In the genomic region with DNA sequence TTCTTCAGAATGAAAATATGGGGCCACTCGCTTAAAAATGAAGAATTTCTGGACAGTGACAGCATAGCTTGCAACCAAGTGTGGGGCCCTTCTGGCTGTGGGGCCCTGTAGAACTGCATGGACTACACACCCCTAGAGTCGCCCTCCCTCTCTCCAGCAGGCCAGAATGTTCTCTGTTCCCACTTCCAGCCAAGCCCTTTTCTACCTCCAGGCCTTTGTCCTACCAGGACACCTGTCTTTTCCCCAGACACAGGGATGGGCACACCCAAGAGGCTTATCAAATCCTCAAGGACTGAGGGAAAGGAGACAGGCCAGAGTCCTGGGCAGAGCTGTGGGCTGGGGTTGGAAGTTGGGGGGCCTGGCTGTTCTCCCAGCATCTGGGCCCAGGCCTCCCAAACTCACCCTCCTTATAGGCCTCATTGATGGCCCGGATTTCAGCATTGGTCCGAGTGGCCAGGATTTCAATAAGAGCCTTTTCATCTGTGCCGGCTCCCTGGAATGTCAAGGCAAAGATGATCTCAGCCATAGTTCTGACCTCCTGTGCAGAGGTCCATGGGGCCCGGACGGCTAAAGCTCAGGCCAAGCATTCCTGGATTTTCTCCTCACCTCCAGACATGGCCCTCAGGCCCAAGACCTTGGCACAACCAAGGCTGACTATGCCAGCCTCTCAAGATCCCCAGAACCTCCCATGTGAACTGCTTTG, we compare ENCODE assay signal across 22 cellular contexts. TPM values are rescaled to one million over a fixed set of nuclear protein-coding genes. Genes with fewer than 3 reads are reported as not detected.
DNase-seq lines count a peak whose midpoint lies in the region; ATAC-seq and TF ChIP-seq lines count a peak whose summit lies in the region.
"Had no signal": no experiment of that assay in that cellular context is flagged by ENCODE, and none has a peak within 500 bp of the region (broad histone marks: within the 10 kb centered on the region; RNA-seq: fewer than 3 reads in every experiment).

No MANE protein-coding gene starts in this region.

- H3K36me3 Mint-ChIP-seq in activated T-helper 2 cell treated with anti-CD3 and anti-CD28 coated beads, Interferon-gamma antibody, Interleukin-2, Interleukin-4, amounts not matched to agents 10 μg/mL and 5 μg/mL and 100 μg/mL, durations not matched to agents 14 hours and 24 hours and 36 hours (ENCODE audit: low read depth), result peaks cover 79% of the 10 kb centered on the region

- H3K4me3 Mint-ChIP-seq in activated T-helper 2 cell treated with anti-CD3 and anti-CD28 coated beads, Interferon-gamma antibody, Interleukin-2, Interleukin-4, amounts not matched to agents 10 μg/mL and 5 μg/mL and 100 μg/mL, durations not matched to agents 14 hours and 24 hours and 36 hours (ENCODE audit: low read depth), result no peak overlapping the region
- H3K4me3 Mint-ChIP-seq: WTC11 had no signal

- no peaks in the 10 kb centered on the region for H3K9me3 ChIP-seq in lower lobe of right lung
- no peaks in the 10 kb centered on the region for H3K9me3 ChIP-seq in upper lobe of right lung
- H3K9me3 ChIP-seq: heart right ventricle, thoracic aorta had no signal

- TF ChIP-seq CTCF in lower lobe of right lung (IDR thresholded peaks at IDR 0.05) (no peak), upper lobe of right lung (IDR thresholded peaks at IDR 0.05) (no peak)

- ATAC-seq in left cardiac atrium (no peak), left ventricle myocardium superior (no peak), lower lobe of right lung (no peak), upper lobe of right lung (no peak), GM18907 (IDR thresholded peaks at IDR 0.05; ENCODE audit: unreplicated experiment) (no peak), GM19324 (IDR thresholded peaks at IDR 0.05; ENCODE audit: low FRiP score, unreplicated experiment) (no peak)
- ATAC-seq: heart right ventricle, sciatic nerve, SK-N-SH treated with all-trans-retinoic acid at 6 μM for 48 hours, WTC11 had no signal

- intact Hi-C loops in left cardiac atrium (cut with DNase I) (no loop called here), left ventricle myocardium superior (cut with micrococcal nuclease) (loop anchor here (5.0 kb wide), 1 partner anchor 117 kb away; no protein-coding TSS in a partner anchor), lower lobe of right lung (cut with DNase I) (loop anchor here (5.0 kb wide), 1 partner anchor 67 kb away; no protein-coding TSS in a partner anchor), upper lobe of right lung (cut with DNase I) (loop anchor here (5.0 kb wide), 2 partner anchors 67 to 117 kb away; no protein-coding TSS in a partner anchor)
- intact Hi-C loops in activated T-helper 2 cell treated with anti-CD3 and anti-CD28 coated beads, Interferon-gamma antibody, Interleukin-2, Interleukin-4, amounts not matched to agents 10 μg/mL and 5 μg/mL and 100 μg/mL, durations not matched to agents 14 hours and 24 hours and 36 hours (cut with micrococcal nuclease), result no loop called here

- no peaks in the 10 kb centered on the region for H3K27me3 Mint-ChIP-seq in activated T-helper 2 cell treated with anti-CD3 and anti-CD28 coated beads, Interferon-gamma antibody, Interleukin-2, Interleukin-4, amounts not matched to agents 10 μg/mL and 5 μg/mL and 100 μg/mL, durations not matched to agents 14 hours and 24 hours and 36 hours (ENCODE audit: low read depth)

- H3K36me3 ChIP-seq in lower lobe of right lung, result peaks cover 77% of the 10 kb centered on the region
- H3K36me3 ChIP-seq in upper lobe of right lung, result peaks cover 77% of the 10 kb centered on the region

- peak overlapping the region; percentile 21 for H3K27ac Mint-ChIP-seq in activated T-helper 2 cell treated with anti-CD3 and anti-CD28 coated beads, Interferon-gamma antibody, Interleukin-2, Interleukin-4, amounts not matched to agents 10 μg/mL and 5 μg/mL and 100 μg/mL, durations not matched to agents 14 hours and 24 hours and 36 hours
- H3K27ac Mint-ChIP-seq: WTC11 had no signal

- H3K4me1 Mint-ChIP-seq in activated T-helper 2 cell treated with anti-CD3 and anti-CD28 coated beads, Interferon-gamma antibody, Interleukin-2, Interleukin-4, amounts not matched to agents 10 μg/mL and 5 μg/mL and 100 μg/mL, durations not matched to agents 14 hours and 24 hours and 36 hours (ENCODE audit: low read depth), result peaks cover 3% of the 10 kb centered on the region
- H3K4me1 Mint-ChIP-seq: WTC11 had no signal

- H3K4me3 ChIP-seq in lower lobe of right lung (no peak overlapping the region), upper lobe of right lung (no peak overlapping the region)
- H3K4me3 ChIP-seq: heart right ventricle, thoracic aorta had no signal

- H3K27me3 ChIP-seq in lower lobe of right lung (ENCODE audit: low read depth), result no peaks in the 10 kb centered on the region
- no peaks in the 10 kb centered on the region for H3K27me3 ChIP-seq in upper lobe of right lung
- H3K27me3 ChIP-seq: heart right ventricle had no signal

- DNase-seq in left cardiac atrium (peak; percentile 5), left ventricle myocardium superior (no peak), lower lobe of right lung (no peak), upper lobe of right lung (no peak), RKO (ENCODE audit: low spot score) (no peak)
- DNase-seq in activated T-helper 2 cell treated with anti-CD3 and anti-CD28 coated beads, Interferon-gamma antibody, Interleukin-2, Interleukin-4, amounts not matched to agents 10 μg/mL and 5 μg/mL and 100 μg/mL, durations not matched to agents 14 hours and 24 hours and 36 hours (ENCODE audit: low spot score), result no peak
- DNase-seq: activated CD8-positive, alpha-beta memory T cell treated with anti-CD3 and anti-CD28 coated beads for 24 hours; aorta; DMS79; heart right ventricle; NCI-H1092 treated with DMSO at 0.1 percent for 48 hours; NCI-H2029 treated with DMSO at 0.1 percent for 48 hours; NCI-H226; NCI-H774; stimulated activated CD4-positive, alpha-beta T cell treated with anti-CD3 and anti-CD28 coated beads, Interleukin-15, amount 100 ng/mL, for 24 hours; stimulated activated CD8-positive, alpha-beta memory T cell treated with anti-CD3 and anti-CD28 coated beads, Interleukin-4, amount 100 ng/mL, for 48 hours had no signal

- H3K9me3 Mint-ChIP-seq in activated T-helper 2 cell treated with anti-CD3 and anti-CD28 coated beads, Interferon-gamma antibody, Interleukin-2, Interleukin-4, amounts not matched to agents 10 μg/mL and 5 μg/mL and 100 μg/mL, durations not matched to agents 14 hours and 24 hours and 36 hours, result no peaks in the 10 kb centered on the region
- H3K9me3 Mint-ChIP-seq: WTC11 had no signal

- H3K4me1 ChIP-seq in lower lobe of right lung, result peaks cover 23% of the 10 kb centered on the region
- H3K4me1 ChIP-seq in upper lobe of right lung, result no peaks in the 10 kb centered on the region

- peak overlapping the region; percentile 41 for H3K27ac ChIP-seq in lower lobe of right lung
- peak overlapping the region; percentile 47 for H3K27ac ChIP-seq in upper lobe of right lung
- H3K27ac ChIP-seq: heart right ventricle had no signal

RNA-seq across cellular contexts. Expression of gene TNIP1, which starts 38.2 kb away (rescaled TPM):
- total RNA-seq in left cardiac atrium, result 100 to 1,000 TPM in 1 of 2 donors, 10 to 100 TPM in 1; 80.4 to 101 TPM
- 137 TPM for total RNA-seq in left ventricle myocardium superior
- 473 and 477 TPM in 2 replicates for total RNA-seq in activated T-helper 2 cell treated with anti-CD3 and anti-CD28 coated beads, Interferon-gamma antibody, Interleukin-2, Interleukin-4, amounts not matched to agents 10 μg/mL and 5 μg/mL and 100 μg/mL, durations not matched to agents 14 hours and 24 hours and 36 hours
- total RNA-seq in lower lobe of right lung, result 99.6 TPM
- 120 TPM for total RNA-seq in upper lobe of right lung

RNA-seq across cellular contexts. Expression of gene ANXA6, which starts 38.5 kb away (rescaled TPM):
- 100 to 1,000 TPM; 218 to 220 TPM for total RNA-seq in left cardiac atrium
- 214 TPM for total RNA-seq in left ventricle myocardium superior
- 560 and 569 TPM in 2 replicates for total RNA-seq in activated T-helper 2 cell treated with anti-CD3 and anti-CD28 coated beads, Interferon-gamma antibody, Interleukin-2, Interleukin-4, amounts not matched to agents 10 μg/mL and 5 μg/mL and 100 μg/mL, durations not matched to agents 14 hours and 24 hours and 36 hours
- total RNA-seq in lower lobe of right lung, result 120 TPM
- 143 TPM for total RNA-seq in upper lobe of right lung

Comparison
In these comparisons a context has a peak if more than half of its experiments do, and no peak if none do; other contexts are left out.
1. intact Hi-C loops: an anchor here in left ventricle myocardium superior (5.0 kb wide), lower lobe of right lung (5.0 kb wide) and upper lobe of right lung (5.0 kb wide); none called in left cardiac atrium and activated T-helper 2 cell treated with anti-CD3 and anti-CD28 coated beads, Interferon-gamma antibody, Interleukin-2, Interleukin-4, amounts not matched to agents 10 μg/mL and 5 μg/mL and 100 μg/mL, durations not matched to agents 14 hours and 24 hours and 36 hours.